Comparison of ENCODE assay signal across 13 cellular contexts in genomic region chr5:171601266-171601881, GRCh38.
DNase-seq lines count a peak whose midpoint lies in the region; ATAC-seq and TF ChIP-seq lines count a peak whose summit lies in the region.
"Had no signal": no experiment of that assay in that cellular context is flagged by ENCODE, and none has a peak within 500 bp of the region (broad histone marks: within the 10 kb centered on the region; RNA-seq: fewer than 3 reads in every experiment).

No MANE protein-coding gene starts in this region.

- H3K4me3 Mint-ChIP-seq in activated T-cell treated with anti-CD3 and anti-CD28 coated beads, Interleukin-2, amount 50 U/mL, for 4 hours = no peak overlapping the region
- H3K4me3 Mint-ChIP-seq: neural progenitor cell had no signal

- in situ Hi-C loops in brain microvascular endothelial cell (cut with HindIII; ENCODE audit: low pct_ligation_motif_present, low sequenced_read_pairs) = no loop called here

- no peak for TF ChIP-seq POLR2A in spleen (IDR thresholded peaks at IDR 0.05)

- peaks cover 4% of the 10 kb centered on the region for H3K9me3 Mint-ChIP-seq in activated T-cell treated with anti-CD3 and anti-CD28 coated beads, Interleukin-2, amount 50 U/mL, for 4 hours

- peak; percentile 13 for DNase-seq in activated T-cell treated with anti-CD3 and anti-CD28 coated beads for 48 hours (ENCODE audit: low read depth)
- DNase-seq in activated T-cell treated with anti-CD3 and anti-CD28 coated beads for 4 hours = no peak
- DNase-seq in KG1 (lab: John Stamatoyannopoulos, UW) = peak; percentile 98
- DNase-seq in activated T-cell treated with anti-CD3 and anti-CD28 coated beads, Interleukin-2, amount 50 U/mL, for 4 hours = no peak
- DNase-seq in spleen = no peak
- no peak for DNase-seq in GM19240 (ENCODE audit: insufficient read length, low spot score)
- DNase-seq in NCI-H2171 (lab: John Stamatoyannopoulos, UW) = no peak
- DNase-seq in brain microvascular endothelial cell = no peak
- DNase-seq: BE2C; effector CD8-positive, alpha-beta T cell; NCI-H1092; NCI-H82 had no signal

- H3K4me3 ChIP-seq in spleen (peak overlapping the region in 1 of 8 donors; percentile 24), brain microvascular endothelial cell (ENCODE audit: low read depth, low read length) (no peak overlapping the region)
- H3K4me3 ChIP-seq: neural progenitor cell had no signal

- peak overlapping the region in 7 of 8 donors; percentile 20 to 84 (median 40) for H3K27ac ChIP-seq in spleen
- no peak overlapping the region for H3K27ac ChIP-seq in brain microvascular endothelial cell
- H3K27ac ChIP-seq: neural progenitor cell had no signal

- peaks cover 0 to 7% (median 4%) of the 10 kb centered on the region in 8 donors for H3K9me3 ChIP-seq in spleen
- H3K9me3 ChIP-seq: BE2C had no signal

- intact Hi-C loops in spleen (cut with DNase I; ENCODE audit: low total_unique reads) = no loop called here

- peaks cover 0 to 18% (median 2%) of the 10 kb centered on the region in 6 donors for H3K4me1 ChIP-seq in spleen
- H3K4me1 ChIP-seq: BE2C, neural progenitor cell had no signal

- WGBS in spleen, 5 donors = 19 to 29% (median 22%) methylated on average over 9 of the region's 9 CpGs

- H3K27me3 ChIP-seq in spleen (replicated peaks in 1 of 7) (peaks cover 0 to 50% (median 0%) of the 10 kb centered on the region in 7 donors), brain microvascular endothelial cell (replicated peaks) (peaks cover 23% of the 10 kb centered on the region)
- H3K27me3 ChIP-seq: neural progenitor cell had no signal

- TF ChIP-seq CTCF in spleen (IDR thresholded peaks at IDR 0.05 in 8 of 11, conservative IDR thresholded peaks at IDR 0.05 in 3 of 11) (no peak), brain microvascular endothelial cell (IDR thresholded peaks at IDR 0.05; ENCODE audit: low read depth, low read length, missing control alignments) (no peak)

- H3K4me1 Mint-ChIP-seq in activated T-cell treated with anti-CD3 and anti-CD28 coated beads, Interleukin-2, amount 50 U/mL, for 4 hours (ENCODE audit: low read depth) = peaks cover 10% of the 10 kb centered on the region

- H3K27me3 Mint-ChIP-seq in activated T-cell treated with anti-CD3 and anti-CD28 coated beads, Interleukin-2, amount 50 U/mL, for 4 hours (ENCODE audit: low read depth) = peaks cover 13% of the 10 kb centered on the region

- H3K36me3 Mint-ChIP-seq in activated T-cell treated with anti-CD3 and anti-CD28 coated beads, Interleukin-2, amount 50 U/mL, for 4 hours (ENCODE audit: insufficient read depth) = no peaks in the 10 kb centered on the region
- H3K36me3 Mint-ChIP-seq: neural progenitor cell had no signal

- no peaks in the 10 kb centered on the region for H3K36me3 ChIP-seq in spleen
- no peaks in the 10 kb centered on the region for H3K36me3 ChIP-seq in brain microvascular endothelial cell (replicated peaks)
- H3K36me3 ChIP-seq: BE2C, neural progenitor cell had no signal

- peak; percentile 54 to 82 for ATAC-seq in activated T-cell treated with anti-CD3 and anti-CD28 coated beads, Interleukin-2, amount 50 U/mL, for 4 hours

Comparison
In these comparisons a context has a peak if more than half of its experiments do, and no peak if none do; other contexts are left out.
1. DNase-seq: peak in activated T-cell treated with anti-CD3 and anti-CD28 coated beads for 48 hours (single experiment) and KG1 (single experiment); none in activated T-cell treated with anti-CD3 and anti-CD28 coated beads for 4 hours (single experiment), activated T-cell treated with anti-CD3 and anti-CD28 coated beads, Interleukin-2, amount 50 U/mL, for 4 hours (single experiment), spleen (single experiment), GM19240 (single experiment), NCI-H2171 (single experiment) and brain microvascular endothelial cell (single experiment).